Comparison of ENCODE assay signal across 8 cellular contexts in genomic region chr14:73755434-73756014, GRCh38. TPM values are rescaled to one million over a fixed set of nuclear protein-coding genes. Genes with fewer than 3 reads are reported as not detected.
A peak's percentile ranks its signal among the peaks of the same experiment; 100 is the strongest.
DNase-seq lines count a peak whose midpoint lies in the region; ATAC-seq and TF ChIP-seq lines count a peak whose summit lies in the region.

No MANE protein-coding gene starts in this region.

- H2AK5ac ChIP-seq in mesenchymal stem cell (ENCODE audit: low read length, severe bottlenecking) = peak overlapping the region; percentile 68

- H4K91ac ChIP-seq in mesenchymal stem cell (ENCODE audit: low read length) = peak overlapping the region; percentile 59

- H3K27ac ChIP-seq in body of pancreas = peak overlapping the region; percentile 64 to 100 (median 72)
- H3K27ac ChIP-seq in mesenchymal stem cell (ENCODE audit: low read length, poor library complexity, severe bottlenecking) = peak overlapping the region; percentile 89
- H3K27ac ChIP-seq in vagina = peak overlapping the region; percentile 98

- no peak overlapping the region for H3K4me2 ChIP-seq in mesenchymal stem cell (ENCODE audit: low read length, poor library complexity, severe bottlenecking)

- peak overlapping the region; percentile 4 for H2BK120ac ChIP-seq in mesenchymal stem cell (ENCODE audit: low read depth, low read length)

- H2BK15ac ChIP-seq in mesenchymal stem cell (ENCODE audit: low read depth, poor library complexity, severe bottlenecking) = peak overlapping the region; percentile 55

- peak overlapping the region; percentile 39 for H2BK5ac ChIP-seq in mesenchymal stem cell (ENCODE audit: low read depth, low read length, poor library complexity, severe bottlenecking)

- H3K23ac ChIP-seq in mesenchymal stem cell (ENCODE audit: low read length in 2 of 2) = peak overlapping the region in 1 of 2 experiments; percentile 48

- peak overlapping the region; percentile 17 to 31 for H2BK12ac ChIP-seq in mesenchymal stem cell (ENCODE audit: low read length in 2 of 2)

- peaks cover 87% of the 10 kb centered on the region for H3K4me1 ChIP-seq in body of pancreas
- H3K4me1 ChIP-seq in mesenchymal stem cell (ENCODE audit: control insufficient read depth, insufficient read depth, low read depth, low read length) = peaks cover 62% of the 10 kb centered on the region
- H3K4me1 ChIP-seq in vagina = peaks cover 88% of the 10 kb centered on the region

- peak overlapping the region; percentile 19 for H4K8ac ChIP-seq in mesenchymal stem cell (ENCODE audit: low read length)

- 5 to 16% methylated on average over 5 of the region's 5 CpGs for WGBS in body of pancreas, 2 donors
- WGBS in mesenchymal stem cell = 63% methylated on average over 5 of the region's 5 CpGs

- no peak for TF ChIP-seq POLR2A in body of pancreas (IDR thresholded peaks at IDR 0.05)
- TF ChIP-seq POLR2A in vagina (IDR thresholded peaks at IDR 0.05) = no peak

- H3K27me3 ChIP-seq in body of pancreas = no peaks in the 10 kb centered on the region
- H3K27me3 ChIP-seq in mesenchymal stem cell (ENCODE audit: control insufficient read depth in 1 of 2, insufficient read depth in 1 of 2, low read length in 2 of 2) = no peaks in the 10 kb centered on the region
- H3K27me3 ChIP-seq in vagina = no peaks in the 10 kb centered on the region

- DNase-seq in Ammon's horn (ENCODE audit: low spot score) = peak; percentile 77
- peak in 72 of 76 experiments; percentile 16 to 85 (median 70) for DNase-seq in HUDEP-2 (lab: John Stamatoyannopoulos, UW; ENCODE audit: unreplicated experiment in 76 of 76)
- DNase-seq in body of pancreas = peak in 1 of 4 donors; percentile 62
- peak; percentile 59 for DNase-seq in mesenchymal stem cell
- no peak for DNase-seq in vagina (ENCODE audit: extremely low spot score in 2 of 2)
- no peak for DNase-seq in NCI-H1048 (lab: John Stamatoyannopoulos, UW)
- no peak for DNase-seq in central memory CD4-positive, alpha-beta T cell
- DNase-seq in NCI-H1930 (lab: John Stamatoyannopoulos, UW) = no peak

- H3K14ac ChIP-seq in mesenchymal stem cell (ENCODE audit: low read length in 2 of 2) = no peak overlapping the region

- TF ChIP-seq CTCF in body of pancreas (IDR thresholded peaks at IDR 0.05) (no peak), vagina (IDR thresholded peaks at IDR 0.05) (no peak)

- H2AFZ ChIP-seq in mesenchymal stem cell (ENCODE audit: low read depth, low read length) = no peak overlapping the region

- no peak for ATAC-seq in body of pancreas

- no peaks in the 10 kb centered on the region for H3K9me3 ChIP-seq in body of pancreas
- no peaks in the 10 kb centered on the region for H3K9me3 ChIP-seq in mesenchymal stem cell (ENCODE audit: control insufficient read depth, low read length)
- no peaks in the 10 kb centered on the region for H3K9me3 ChIP-seq in vagina

- H3K4ac ChIP-seq in mesenchymal stem cell (ENCODE audit: low read depth in 1 of 2, low read length in 2 of 2) = peak overlapping the region; percentile 60 to 61

- H3K9ac ChIP-seq in mesenchymal stem cell (ENCODE audit: low read length) = peak overlapping the region; percentile 74

- H3K79me1 ChIP-seq in mesenchymal stem cell (replicated peaks; ENCODE audit: low read length, poor library complexity, severe bottlenecking) = no peaks in the 10 kb centered on the region

- H3K36me3 ChIP-seq in body of pancreas (replicated peaks in 1 of 2; ENCODE audit: insufficient read depth in 1 of 2, low read depth in 2 of 2) = no peaks in the 10 kb centered on the region
- H3K36me3 ChIP-seq in mesenchymal stem cell (ENCODE audit: control insufficient read depth in 1 of 2, insufficient read depth in 2 of 2, low read depth in 1 of 2, low read length in 2 of 2) = peaks cover 2 to 10% of the 10 kb centered on the region in 2 experiments
- H3K36me3 ChIP-seq in vagina = no peaks in the 10 kb centered on the region

- intact Hi-C loops in body of pancreas (cut with DNase I) = loop anchor here (5.0 kb wide), 1 partner anchor 37 kb away; no protein-coding TSS in a partner anchor
- intact Hi-C loops in vagina (cut with DNase I) = no loop called here

- peak overlapping the region; percentile 83 to 84 for H3K18ac ChIP-seq in mesenchymal stem cell (ENCODE audit: low read depth in 1 of 2, low read length in 2 of 2)

- H3K4me3 ChIP-seq in body of pancreas = no peak overlapping the region
- peak overlapping the region in 1 of 2 experiments; percentile 63 for H3K4me3 ChIP-seq in mesenchymal stem cell (ENCODE audit: insufficient read depth in 1 of 2, low read depth in 1 of 2, low read length in 2 of 2)
- peak overlapping the region; percentile 30 to 36 for H3K4me3 ChIP-seq in vagina

RNA-seq across cellular contexts. Expression of gene PNMA1, which starts 41.3 kb away (rescaled TPM):
- total RNA-seq in body of pancreas (1 to 10 TPM; 5.7 to 6.9 TPM), vagina (35.4 TPM)
- polyA plus RNA-seq in mesenchymal stem cell (2013, experiment 1 of 2) = 53.1 TPM
- 53.5 TPM for polyA plus RNA-seq in mesenchymal stem cell (2013, experiment 2 of 2)

Comparison
In these comparisons a context has a peak if more than half of its experiments do, and no peak if none do; other contexts are left out.
1. DNase-seq: peak in Ammon's horn (single experiment), HUDEP-2 (72 of 76) and mesenchymal stem cell (single experiment); none in vagina (0 of 2), NCI-H1048 (single experiment), central memory CD4-positive, alpha-beta T cell (single experiment) and NCI-H1930 (0 of 2).
2. H3K4me3 ChIP-seq: peak in vagina (2 of 2); none in body of pancreas (0 of 2).
3. Peak in every context shown above with its lines, with median percentiles within 50 percentile points of each other: H3K27ac ChIP-seq.